ENCODE assay signal across 16 cellular contexts in the genomic region with DNA sequence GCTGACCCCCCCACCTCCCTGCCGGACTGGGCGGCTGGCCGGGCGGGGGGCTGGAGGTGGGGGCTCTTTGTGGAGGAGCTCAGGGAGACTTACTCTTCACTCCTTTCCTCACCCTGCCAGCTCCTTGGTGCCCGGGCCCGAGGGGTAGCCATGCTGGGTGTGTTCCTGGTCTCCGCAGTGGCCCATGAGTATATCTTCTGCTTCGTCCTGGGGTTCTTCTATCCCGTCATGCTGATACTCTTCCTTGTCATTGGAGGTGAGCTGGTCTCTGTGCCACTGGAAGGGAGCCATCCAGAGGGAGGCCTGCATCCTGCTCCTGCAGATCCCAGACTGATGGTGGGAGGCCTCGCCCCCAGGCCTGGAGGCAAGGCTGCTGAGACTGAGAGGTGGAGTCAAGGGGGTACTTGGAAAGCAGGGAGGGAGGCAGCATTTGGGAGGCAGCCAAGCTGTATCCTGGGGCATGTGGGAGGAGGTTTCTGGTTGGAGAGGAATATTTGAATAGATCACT. TPM values are rescaled to one million over a fixed set of nuclear protein-coding genes. Genes with fewer than 3 reads are reported as not detected.
DNase-seq lines count a peak whose midpoint lies in the region; ATAC-seq, FAIRE-seq and TF ChIP-seq lines count a peak whose summit lies in the region.
"Had no signal": no experiment of that assay in that cellular context is flagged by ENCODE, and none has a peak within 500 bp of the region (broad histone marks: within the 10 kb centered on the region; RNA-seq: fewer than 3 reads in every experiment).

No MANE protein-coding gene starts in this region.

- CTCF ChIA-PET in A549 (lab: Yijun Ruan, JAX): interaction anchor here (1.0 to 1.9 kb wide), 4 partner anchors 23 to 66 kb away, joined by 3 to 8 read pairs (median 6); no protein-coding TSS in a partner anchor

- ATAC-seq in A549: peak; percentile 38 to 62; a peak in 4 of 6 replicates
- no peak for ATAC-seq in GM18858 (IDR thresholded peaks at IDR 0.05; ENCODE audit: unreplicated experiment)
- no peak for ATAC-seq in HG03280 (IDR thresholded peaks at IDR 0.05; ENCODE audit: unreplicated experiment)
- ATAC-seq: left ventricle myocardium superior, natural killer cell, Right ventricle myocardium inferior had no signal

- H3K4me2 ChIP-seq in A549: 0 out of 3 replicates have a peak overlapping the region, but pooled peaks have one; percentile 14

- DNase-seq in A549 (ENCODE audit: low read depth in 1 of 2, low spot score in 1 of 2) (peak in 1 of 2 experiments; percentile 33), ELF-1 (ENCODE audit: low read depth, low spot score) (peak; percentile 36), NCI-H345 (lab: John Stamatoyannopoulos, UW) (peak; percentile 78), glomerular visceral epithelial cell (ENCODE audit: extremely low spot score) (peak; percentile 40), activated T-cell treated with anti-CD3 and anti-CD28 coated beads for 4 hours (no peak), OCI-M1 (lab: John Stamatoyannopoulos, UW) (no peak)
- DNase-seq: activated naive CD4-positive, alpha-beta T cell treated with Interleukin-2 at 50 U/mL for 16 hours; left ventricle myocardium superior; natural killer cell; NCI-H1048; NCI-H524 had no signal

- H3K4me1 ChIP-seq in A549: peaks cover 11% of the 10 kb centered on the region; the same call in 2 of the 3 replicates

- H3K27ac ChIP-seq in A549: no peak overlapping the region

- no peak for TF ChIP-seq POLR2A in A549 (IDR thresholded peaks at IDR 0.05; ENCODE audit: low read length)

- TF ChIP-seq EP300 in A549 (IDR thresholded peaks at IDR 0.05): no peak

- TF ChIP-seq RAD21 in A549 (conservative IDR thresholded peaks at IDR 0.05 in 1 of 2, IDR thresholded peaks at IDR 0.05 in 1 of 2): no peak

- POLR2A ChIA-PET in A549 (lab: Yijun Ruan, JAX): no interaction called here

- no peak for TF ChIP-seq CTCF in A549 (IDR thresholded peaks at IDR 0.05)

- H3K4me3 ChIP-seq in A549: no peak overlapping the region

- no peaks in the 10 kb centered on the region for H3K9me3 ChIP-seq in A549

- FAIRE-seq in A549 (lab: Jason Lieb, UNC): no peak
- FAIRE-seq: endothelial cell of umbilical vein, G401.6 had no signal

- WGBS in A549 (ENCODE audit: missing lambda C conversion rate): 85% methylated on average over 6 of the region's 10 CpGs

TF ChIP-seq in A549, 52 proteins besides CTCF, POLR2A, EP300 and RAD21:
- TF ChIP-seq ZC3H11A (IDR thresholded peaks at IDR 0.05): no peak
- TF ChIP-seq, protein P1, sequence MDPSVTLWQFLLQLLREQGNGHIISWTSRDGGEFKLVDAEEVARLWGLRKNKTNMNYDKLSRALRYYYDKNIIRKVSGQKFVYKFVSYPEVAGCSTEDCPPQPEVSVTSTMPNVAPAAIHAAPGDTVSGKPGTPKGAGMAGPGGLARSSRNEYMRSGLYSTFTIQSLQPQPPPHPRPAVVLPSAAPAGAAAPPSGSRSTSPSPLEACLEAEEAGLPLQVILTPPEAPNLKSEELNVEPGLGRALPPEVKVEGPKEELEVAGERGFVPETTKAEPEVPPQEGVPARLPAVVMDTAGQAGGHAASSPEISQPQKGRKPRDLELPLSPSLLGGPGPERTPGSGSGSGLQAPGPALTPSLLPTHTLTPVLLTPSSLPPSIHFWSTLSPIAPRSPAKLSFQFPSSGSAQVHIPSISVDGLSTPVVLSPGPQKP (IDR thresholded peaks at IDR 0.05; ENCODE audit: low read depth, low read length): no peak
- no peak for TF ChIP-seq RFX5 (IDR thresholded peaks at IDR 0.05)
- TF ChIP-seq HDAC2 (IDR thresholded peaks at IDR 0.05): no peak
- no peak for TF ChIP-seq BHLHE40 (IDR thresholded peaks at IDR 0.05; ENCODE audit: low read depth, low read length)
- TF ChIP-seq ZNF302 (CRISPR knock-in tag; IDR thresholded peaks at IDR 0.05): no peak
- TF ChIP-seq JUNB (IDR thresholded peaks at IDR 0.05): no peak
- no peak for TF ChIP-seq FOSL2 (IDR thresholded peaks at IDR 0.05)
- no peak for TF ChIP-seq FOSL2 (CRISPR knock-in tag; IDR thresholded peaks at IDR 0.05)
- TF ChIP-seq CHD2 (IDR thresholded peaks at IDR 0.05; ENCODE audit: low read length, partially characterized antibody): no peak
- no peak for TF ChIP-seq HOXB13 (CRISPR knock-in tag; IDR thresholded peaks at IDR 0.05; ENCODE audit: low read depth)
- TF ChIP-seq GATA3 (IDR thresholded peaks at IDR 0.05; ENCODE audit: borderline replicate concordance): no peak
TF ChIP-seq in A549: peak in this region for 0.

RNA-seq across cellular contexts. Expression of a gene that starts 19.7 kb away (rescaled TPM):
- 0.12 and 0.14 TPM in 2 replicates for polyA plus RNA-seq in A549 (2011; rRNA removed)
- polyA plus RNA-seq in A549 (2012; cell fraction: cytosol; rRNA removed): 0.46 and 0.56 TPM in 2 replicates
- polyA plus RNA-seq in A549 (2012; cell fraction: nucleus; rRNA removed): 1.9 TPM in 2 replicates
- polyA plus RNA-seq in A549 (2017; fragmentation: RNase III; extraction: RNeasy Plus Mini Kit Qiagen cat#74134 plus additional on column Dnase treatment): 0.09 to 0.21 TPM (median 0.16 TPM) in 3 replicates
- 0.12 and 0.19 TPM in 2 replicates for polyA minus RNA-seq in A549 (2011; rRNA and poly(A)+ RNA removed)
- polyA plus RNA-seq: endothelial cell of umbilical vein had no signal

RNA-seq across cellular contexts. Expression of a gene that starts 25.5 kb away (rescaled TPM):
- polyA plus RNA-seq in A549 (2011; rRNA removed) (49.1 and 64.5 TPM in 2 replicates), A549 (2017; fragmentation: RNase III; extraction: RNeasy Plus Mini Kit Qiagen cat#74134 plus additional on column Dnase treatment) (128 to 155 TPM (median 128 TPM) in 3 replicates)
- polyA plus RNA-seq in A549 (2012; cell fraction: cytosol; rRNA removed): 173 and 192 TPM in 2 replicates
- 121 and 142 TPM in 2 replicates for polyA plus RNA-seq in A549 (2012; cell fraction: nucleus; rRNA removed)
- polyA minus RNA-seq in A549 (2011; rRNA and poly(A)+ RNA removed): 51.3 and 54.2 TPM in 2 replicates

RNA-seq across cellular contexts. Expression of a gene that starts 43.8 kb away (rescaled TPM):
- polyA plus RNA-seq in A549 (2011; rRNA removed) (26.8 and 28.1 TPM in 2 replicates), A549 (2017; fragmentation: RNase III; extraction: RNeasy Plus Mini Kit Qiagen cat#74134 plus additional on column Dnase treatment) (16.1 to 18.6 TPM (median 17.3 TPM) in 3 replicates)
- polyA plus RNA-seq in A549 (2012; cell fraction: cytosol; rRNA removed): 25.8 and 28.2 TPM in 2 replicates
- polyA plus RNA-seq in A549 (2012; cell fraction: nucleus; rRNA removed): 28.8 and 33.3 TPM in 2 replicates
- polyA minus RNA-seq in A549 (2011; rRNA and poly(A)+ RNA removed): 47.8 and 49.6 TPM in 2 replicates

RNA-seq across cellular contexts. Expression of a gene that starts 57.5 kb away (rescaled TPM):
- 28.8 and 32.9 TPM in 2 replicates for polyA plus RNA-seq in A549 (2011; rRNA removed)
- 6.5 and 8.4 TPM in 2 replicates for polyA plus RNA-seq in A549 (2012; cell fraction: cytosol; rRNA removed)
- polyA plus RNA-seq in A549 (2012; cell fraction: nucleus; rRNA removed): 11.2 and 17.4 TPM in 2 replicates
- 12.1 to 15.6 TPM (median 15.1 TPM) in 3 replicates for polyA plus RNA-seq in A549 (2017; fragmentation: RNase III; extraction: RNeasy Plus Mini Kit Qiagen cat#74134 plus additional on column Dnase treatment)
- 44.9 and 53.6 TPM in 2 replicates for polyA minus RNA-seq in A549 (2011; rRNA and poly(A)+ RNA removed)

RNA-seq across cellular contexts. Expression of a gene that starts 57.7 kb away (rescaled TPM):
- 16.5 and 19.2 TPM in 2 replicates for polyA plus RNA-seq in A549 (2011; rRNA removed)
- 15.0 and 17.1 TPM in 2 replicates for polyA plus RNA-seq in A549 (2012; cell fraction: cytosol; rRNA removed)
- polyA plus RNA-seq in A549 (2012; cell fraction: nucleus; rRNA removed): 140 and 167 TPM in 2 replicates
- polyA plus RNA-seq in A549 (2017; fragmentation: RNase III; extraction: RNeasy Plus Mini Kit Qiagen cat#74134 plus additional on column Dnase treatment): 14.0 to 16.4 TPM (median 14.5 TPM) in 3 replicates
- polyA minus RNA-seq in A549 (2011; rRNA and poly(A)+ RNA removed): 8.2 and 12.5 TPM in 2 replicates

Comparison
In these comparisons a context has a peak if more than half of its experiments do, and no peak if none do; other contexts are left out.
1. ATAC-seq: peak in A549 (2 of 2); none in GM18858 (single experiment) and HG03280 (single experiment).
2. DNase-seq: peak in ELF-1 (single experiment), NCI-H345 (single experiment) and glomerular visceral epithelial cell (single experiment); none in activated T-cell treated with anti-CD3 and anti-CD28 coated beads for 4 hours (single experiment) and OCI-M1 (single experiment).